ENCODE assay signal across 12 cellular contexts in genomic region chr2:28545590-28546195, GRCh38. TPM values are rescaled to one million over a fixed set of nuclear protein-coding genes. Genes with fewer than 3 reads are reported as not detected.
DNase-seq lines count a peak whose midpoint lies in the region; ATAC-seq and TF ChIP-seq lines count a peak whose summit lies in the region.
"Had no signal": no experiment of that assay in that cellular context is flagged by ENCODE, and none has a peak within 500 bp of the region (broad histone marks: within the 10 kb centered on the region; RNA-seq: fewer than 3 reads in every experiment).

No MANE protein-coding gene starts in this region.

- peak overlapping the region; percentile 8 for H2BK5ac ChIP-seq in neuronal stem cell (ENCODE audit: low read length)

- no peaks in the 10 kb centered on the region for H3K27me3 ChIP-seq in HUES48 (ENCODE audit: control insufficient read depth, insufficient read depth, low read length)
- H3K27me3 ChIP-seq in colonic mucosa: no peaks in the 10 kb centered on the region
- peaks cover 0 to 48% (median 21%) of the 10 kb centered on the region in 3 experiments for H3K27me3 ChIP-seq in neuronal stem cell (ENCODE audit: control insufficient read depth in 3 of 3, insufficient read depth in 3 of 3, low read depth in 1 of 3, low read length in 3 of 3)

- H3K27ac ChIP-seq in HUES48 (ENCODE audit: low read depth, low read length) (peak overlapping the region; percentile 55), colonic mucosa (peak overlapping the region; percentile 59), neuronal stem cell (replicated peaks; ENCODE audit: low read length) (no peak overlapping the region)
- H3K27ac ChIP-seq: C4-2B, thoracic aorta had no signal

- ATAC-seq in HG02678 (IDR thresholded peaks at IDR 0.05; ENCODE audit: unreplicated experiment): no peak
- no peak for ATAC-seq in GM19035 (IDR thresholded peaks at IDR 0.05; ENCODE audit: unreplicated experiment)

- no peak overlapping the region for H3K4me3 ChIP-seq in HUES48 (ENCODE audit: low read depth, low read length)
- no peak overlapping the region for H3K4me3 ChIP-seq in colonic mucosa
- H3K4me3 ChIP-seq in neuronal stem cell (ENCODE audit: low read length in 2 of 2): no peak overlapping the region
- H3K4me3 ChIP-seq: thoracic aorta had no signal

- H3K27me3 Mint-ChIP-seq in T-helper 1 cell treated with Interleukin-12 subunit alpha and Interleukin-12 subunit beta and Interleukin-4 antibody, amounts not matched to agents 30 μg/mL and 1 μg/mL, for 36 hours (ENCODE audit: low read depth): no peaks in the 10 kb centered on the region

- DNase-seq in colonic mucosa: no peak
- DNase-seq in neuronal stem cell (ENCODE audit: low spot score): no peak
- DNase-seq in NCI-H345 treated with DMSO at 0.1 percent for 48 hours (lab: John Stamatoyannopoulos, UW; ENCODE audit: unreplicated experiment): no peak
- no peak for DNase-seq in NCI-H510A treated with DMSO at 0.1 percent for 48 hours (lab: John Stamatoyannopoulos, UW)
- DNase-seq: OCI-M1 had no signal

- H3K79me1 ChIP-seq in neuronal stem cell (ENCODE audit: low read depth, low read length): no peaks in the 10 kb centered on the region

- H3K9me3 ChIP-seq in HUES48 (ENCODE audit: control insufficient read depth, insufficient read depth, low read length) (no peaks in the 10 kb centered on the region), colonic mucosa (no peaks in the 10 kb centered on the region), neuronal stem cell (replicated peaks in 1 of 2; ENCODE audit: control insufficient read depth in 2 of 2, insufficient read depth in 1 of 2, low read depth in 1 of 2, low read length in 2 of 2) (peaks cover 0 to 3% of the 10 kb centered on the region in 2 donors)
- H3K9me3 ChIP-seq: thoracic aorta had no signal

- H3K4me1 ChIP-seq in HUES48 (ENCODE audit: control insufficient read depth, insufficient read depth, low read length) (no peaks in the 10 kb centered on the region), colonic mucosa (peaks cover 3% of the 10 kb centered on the region), neuronal stem cell (ENCODE audit: control insufficient read depth in 2 of 2, insufficient read depth in 1 of 2, low read depth in 1 of 2, low read length in 2 of 2) (peaks cover 28 to 31% of the 10 kb centered on the region in 2 donors)

- no peak overlapping the region for H2BK12ac ChIP-seq in neuronal stem cell (ENCODE audit: low read length)

- H3K14ac ChIP-seq in neuronal stem cell (ENCODE audit: low read length): no peak overlapping the region

- no peak overlapping the region for H3K4me2 ChIP-seq in neuronal stem cell (ENCODE audit: insufficient read depth, low read length, poor library complexity, severe bottlenecking)

- H3K27ac Mint-ChIP-seq in T-helper 1 cell treated with Interleukin-12 subunit alpha and Interleukin-12 subunit beta and Interleukin-4 antibody, amounts not matched to agents 30 μg/mL and 1 μg/mL, for 36 hours: peak overlapping the region; percentile 82

- no peak overlapping the region for H3K23ac ChIP-seq in neuronal stem cell (ENCODE audit: low read depth, low read length, poor library complexity)

- no peaks in the 10 kb centered on the region for H3K36me3 Mint-ChIP-seq in T-helper 1 cell treated with Interleukin-12 subunit alpha and Interleukin-12 subunit beta and Interleukin-4 antibody, amounts not matched to agents 30 μg/mL and 1 μg/mL, for 36 hours (ENCODE audit: low read depth)
- H3K36me3 Mint-ChIP-seq: brain had no signal

- no peaks in the 10 kb centered on the region for H3K9me3 Mint-ChIP-seq in T-helper 1 cell treated with Interleukin-12 subunit alpha and Interleukin-12 subunit beta and Interleukin-4 antibody, amounts not matched to agents 30 μg/mL and 1 μg/mL, for 36 hours
- H3K9me3 Mint-ChIP-seq: brain had no signal

- peaks cover 36% of the 10 kb centered on the region for H3K4me1 Mint-ChIP-seq in T-helper 1 cell treated with Interleukin-12 subunit alpha and Interleukin-12 subunit beta and Interleukin-4 antibody, amounts not matched to agents 30 μg/mL and 1 μg/mL, for 36 hours (ENCODE audit: low read depth)

- H4K8ac ChIP-seq in neuronal stem cell (ENCODE audit: low read depth, low read length): no peak overlapping the region

- H2AK5ac ChIP-seq in neuronal stem cell (ENCODE audit: low read depth, low read length): peak overlapping the region; percentile 51

- no peak overlapping the region for H2AFZ ChIP-seq in neuronal stem cell (ENCODE audit: low read length)

- H3K9ac ChIP-seq in HUES48 (ENCODE audit: low read depth, low read length): no peak overlapping the region
- peak overlapping the region in 1 of 2 donors; percentile 53 for H3K9ac ChIP-seq in colonic mucosa (ENCODE audit: low read depth in 2 of 2, low read length in 2 of 2)
- H3K9ac ChIP-seq in neuronal stem cell (ENCODE audit: low read depth, low read length, poor library complexity): no peak overlapping the region

- WGBS in neuronal stem cell (ENCODE audit: extremely low coverage in 2 of 2, insufficient read length in 2 of 2, insufficient replicate concordance in 1 of 2), 2 donors: no CpG with 5 or more reads among the region's 9 CpGs

- peak overlapping the region; percentile 76 for H3K18ac ChIP-seq in neuronal stem cell (ENCODE audit: low read length)

- H2BK120ac ChIP-seq in neuronal stem cell (ENCODE audit: low read depth, low read length): no peak overlapping the region

- peak overlapping the region; percentile 30 for H3K4me3 Mint-ChIP-seq in T-helper 1 cell treated with Interleukin-12 subunit alpha and Interleukin-12 subunit beta and Interleukin-4 antibody, amounts not matched to agents 30 μg/mL and 1 μg/mL, for 36 hours
- H3K4me3 Mint-ChIP-seq: brain had no signal

- no peak overlapping the region for H3K4ac ChIP-seq in neuronal stem cell (ENCODE audit: low read length)

- no peak for TF ChIP-seq CTCF in colonic mucosa (IDR thresholded peaks at IDR 0.05)

- no peak overlapping the region for H2BK15ac ChIP-seq in neuronal stem cell (ENCODE audit: low read length)

- intact Hi-C loops in colonic mucosa (cut with DNase I): no loop called here

- H3K36me3 ChIP-seq in HUES48 (ENCODE audit: control insufficient read depth, insufficient read depth, low read length) (no peaks in the 10 kb centered on the region), colonic mucosa (no peaks in the 10 kb centered on the region), neuronal stem cell (replicated peaks in 1 of 2; ENCODE audit: control insufficient read depth in 2 of 2, insufficient read depth in 2 of 2, low read length in 2 of 2) (no peaks in the 10 kb centered on the region)
- H3K36me3 ChIP-seq: thoracic aorta had no signal

- no peak overlapping the region for H4K91ac ChIP-seq in neuronal stem cell (ENCODE audit: low read depth, low read length, poor library complexity)

RNA-seq across cellular contexts. Expression of gene PLB1, which starts 49.8 kb away (rescaled TPM):
- 1 to 10 TPM; 1.3 to 3.0 TPM for total RNA-seq in colonic mucosa
- 0.08 TPM for polyA plus RNA-seq in neuronal stem cell (2013, experiment 1 of 2)
- 0.07 TPM for polyA plus RNA-seq in neuronal stem cell (2013, experiment 2 of 2)
